Comparison of ENCODE assay signal across 28 cellular contexts in genomic region chr1:10914056-10914455, GRCh38.
"Had no signal": no experiment of that assay in that cellular context is flagged by ENCODE, and none has a peak within 500 bp of the region (broad histone marks: within the 10 kb centered on the region; RNA-seq: fewer than 3 reads in every experiment).

No MANE protein-coding gene starts in this region.

- H3K4me1 ChIP-seq: left lung, lower lobe of right lung, right atrium auricular region, right lobe of liver, testis, thyroid gland, transverse colon had no signal

- H3K4me3 Mint-ChIP-seq: immature natural killer cell; nephron; neural crest cell; stimulated activated naive B cell treated with anti-CD40 and anti-IgM and Interleukin-4, amounts not matched to agents 10 μg/mL and 1 μg/mL and 100 μg/mL, for 72 hours had no signal

- H3K4me2 ChIP-seq: smooth muscle cell had no signal

- H3K27me3 ChIP-seq: left lung, ovary, right atrium auricular region, right lobe of liver, testis, thyroid gland, upper lobe of left lung had no signal

- DNase-seq: hypothalamus; immature natural killer cell; left colon; left lung; mammary epithelial cell; mesenchymal stem cell; naive thymus-derived CD8-positive, alpha-beta T cell; occipital lobe; ovary; stimulated activated CD4-positive, alpha-beta T cell treated with anti-CD3 and anti-CD28 coated beads, Interleukin-12 subunit alpha, Interleukin-12 subunit beta, amount 100 ng/mL, for 4 hours; stimulated activated CD4-positive, alpha-beta T cell treated with anti-CD3 and anti-CD28 coated beads, Interleukin-15, amount 100 ng/mL, for 24 hours; stimulated activated CD4-positive, alpha-beta T cell treated with anti-CD3 and anti-CD28 coated beads, Interleukin-2, amount 100 ng/mL, for 24 hours; stimulated activated CD4-positive, alpha-beta T cell treated with anti-CD3 and anti-CD28 coated beads, Interleukin-4, amount 100 ng/mL, for 1 hour; stimulated activated naive B cell treated with anti-CD40 and anti-IgM and Interleukin-4, amounts not matched to agents 10 μg/mL and 1 μg/mL and 100 μg/mL, for 72 hours; stimulated activated naive CD8-positive, alpha-beta T cell treated with anti-CD3 and anti-CD28 coated beads, Interleukin-15, Interleukin-2, amounts not matched to agents 100 U/mL and 50 U/mL, for 24 hours; stomach; testis; thyroid gland; transverse colon; upper lobe of left lung had no signal

- ATAC-seq: left colon; left lung; lower lobe of right lung; naive thymus-derived CD8-positive, alpha-beta T cell; right lobe of liver; stimulated activated naive B cell treated with anti-CD40 and anti-IgM and Interleukin-4, amounts not matched to agents 10 μg/mL and 1 μg/mL and 100 μg/mL, for 72 hours; stimulated activated naive CD8-positive, alpha-beta T cell treated with anti-CD3 and anti-CD28 coated beads, Interleukin-15, Interleukin-2, amounts not matched to agents 100 U/mL and 50 U/mL, for 24 hours had no signal

- H3K4me3 ChIP-seq: left lung, lower lobe of right lung, ovary, right atrium auricular region, right lobe of liver, smooth muscle cell, stomach, testis, thyroid gland, transverse colon, upper lobe of left lung had no signal

- H3K36me3 ChIP-seq: left lung, lower lobe of right lung, neutrophil, ovary, right atrium auricular region, right lobe of liver, stomach, thyroid gland, transverse colon, upper lobe of left lung had no signal

- H3K27ac ChIP-seq: left lung, lower lobe of right lung, neutrophil, ovary, right atrium auricular region, right lobe of liver, stomach, testis, thyroid gland, transverse colon, upper lobe of left lung had no signal

- H3K9me3 ChIP-seq: left lung, lower lobe of right lung, neutrophil, ovary, right atrium auricular region, right lobe of liver, stomach, testis, thyroid gland, transverse colon, upper lobe of left lung had no signal

- H3K27ac Mint-ChIP-seq: nephron; progenitor cell of endocrine pancreas; stimulated activated naive B cell treated with anti-CD40 and anti-IgM and Interleukin-4, amounts not matched to agents 10 μg/mL and 1 μg/mL and 100 μg/mL, for 72 hours had no signal

- H3K36me3 Mint-ChIP-seq: immature natural killer cell; naive thymus-derived CD8-positive, alpha-beta T cell; stimulated activated naive B cell treated with anti-CD40 and anti-IgM and Interleukin-4, amounts not matched to agents 10 μg/mL and 1 μg/mL and 100 μg/mL, for 72 hours had no signal
